ENCODE assay signal across 36 cellular contexts in genomic region chr5:81740758-81741157, GRCh38.
"Had no signal": no experiment of that assay in that cellular context is flagged by ENCODE, and none has a peak within 500 bp of the region (broad histone marks: within the 10 kb centered on the region; RNA-seq: fewer than 3 reads in every experiment).

No MANE protein-coding gene starts in this region.

- H3K27me3 ChIP-seq: MG63 had no signal

- H3K36me3 ChIP-seq: MG63 had no signal

- H3K4me3 ChIP-seq: MG63 had no signal

- H3K9me3 ChIP-seq: MG63 had no signal

- DNase-seq: Karpas-422, Kasumi-1, MG63, MM.1S, MV-4-11, NCI-H1048, NCI-H1092, NCI-H1092 treated with DMSO at 0.1 percent for 48 hours, NCI-H1105, NCI-H1105 treated with DMSO at 0.1 percent for 48 hours, NCI-H1417, NCI-H1417 treated with DMSO at 0.1 percent for 48 hours, NCI-H1436, NCI-H1436 treated with DMSO at 0.1 percent for 48 hours, NCI-H146, NCI-H1694, NCI-H1694 treated with DMSO at 0.1 percent for 48 hours, NCI-H187, NCI-H187 treated with DMSO at 0.1 percent for 48 hours, NCI-H1930, NCI-H2029, NCI-H2029 treated with DMSO at 0.1 percent for 48 hours, NCI-H2081, NCI-H2081 treated with DMSO at 0.1 percent for 48 hours, NCI-H2107, NCI-H2171, NCI-H2171 treated with DMSO at 0.1 percent for 48 hours, NCI-H2227 treated with DMSO at 0.1 percent for 48 hours, NCI-H226, NCI-H345, NCI-H446, NCI-H446 treated with DMSO at 0.1 percent for 48 hours, NCI-H510A, NCI-H510A treated with DMSO at 0.1 percent for 48 hours, NCI-H524, NCI-H524 treated with DMSO at 0.1 percent for 48 hours had no signal
